ENCODE assay signal across 24 cellular contexts in genomic region chr3:51337666-51338065, GRCh38.
"Had no signal": no experiment of that assay in that cellular context is flagged by ENCODE, and none has a peak within 500 bp of the region (broad histone marks: within the 10 kb centered on the region; RNA-seq: fewer than 3 reads in every experiment).

No MANE protein-coding gene starts in this region.

- H3K27ac ChIP-seq: left lung, lower lobe of right lung, ovary, right atrium auricular region, right lobe of liver, testis, thyroid gland, transverse colon, upper lobe of left lung had no signal

- DNase-seq: hippocampal formation; kidney; left colon; left lung; lower lobe of right lung; mammary epithelial cell; mesenchymal stem cell; naive B cell; natural killer cell; ovary; right lobe of liver; stimulated activated CD4-positive, alpha-beta T cell treated with anti-CD3 and anti-CD28 coated beads, Interleukin-1b, Interleukin-23, amount 100 ng/mL, for 48 hours; stimulated activated CD4-positive, alpha-beta T cell treated with anti-CD3 and anti-CD28 coated beads, Interleukin-2, amount 100 ng/mL, for 48 hours; stimulated activated CD4-positive, alpha-beta T cell treated with anti-CD3 and anti-CD28 coated beads, Interleukin-4, amount 100 ng/mL, for 4 hours; stimulated activated CD8-positive, alpha-beta memory T cell treated with anti-CD3 and anti-CD28 coated beads, Interleukin-4, amount 100 ng/mL, for 48 hours; stimulated activated naive CD4-positive, alpha-beta T cell treated with Interleukin-2 at 50 U/mL for 16 hours; stimulated activated naive CD8-positive, alpha-beta T cell treated with anti-CD3 and anti-CD28 coated beads, Interleukin-15, amount 100 ng/mL, for 72 hours; substantia nigra; testis; thyroid gland; transverse colon; upper lobe of left lung had no signal

- ATAC-seq: left colon; left lung; lower lobe of right lung; natural killer cell; right lobe of liver; stimulated activated memory B cell treated with anti-CD40 and anti-IgM and Interleukin-4, amounts not matched to agents 10 μg/mL and 1 μg/mL and 100 μg/mL, for 72 hours; stimulated activated naive CD8-positive, alpha-beta T cell treated with anti-CD3 and anti-CD28 coated beads, Interleukin-15, amount 100 ng/mL, for 72 hours had no signal
